In the genomic region with DNA sequence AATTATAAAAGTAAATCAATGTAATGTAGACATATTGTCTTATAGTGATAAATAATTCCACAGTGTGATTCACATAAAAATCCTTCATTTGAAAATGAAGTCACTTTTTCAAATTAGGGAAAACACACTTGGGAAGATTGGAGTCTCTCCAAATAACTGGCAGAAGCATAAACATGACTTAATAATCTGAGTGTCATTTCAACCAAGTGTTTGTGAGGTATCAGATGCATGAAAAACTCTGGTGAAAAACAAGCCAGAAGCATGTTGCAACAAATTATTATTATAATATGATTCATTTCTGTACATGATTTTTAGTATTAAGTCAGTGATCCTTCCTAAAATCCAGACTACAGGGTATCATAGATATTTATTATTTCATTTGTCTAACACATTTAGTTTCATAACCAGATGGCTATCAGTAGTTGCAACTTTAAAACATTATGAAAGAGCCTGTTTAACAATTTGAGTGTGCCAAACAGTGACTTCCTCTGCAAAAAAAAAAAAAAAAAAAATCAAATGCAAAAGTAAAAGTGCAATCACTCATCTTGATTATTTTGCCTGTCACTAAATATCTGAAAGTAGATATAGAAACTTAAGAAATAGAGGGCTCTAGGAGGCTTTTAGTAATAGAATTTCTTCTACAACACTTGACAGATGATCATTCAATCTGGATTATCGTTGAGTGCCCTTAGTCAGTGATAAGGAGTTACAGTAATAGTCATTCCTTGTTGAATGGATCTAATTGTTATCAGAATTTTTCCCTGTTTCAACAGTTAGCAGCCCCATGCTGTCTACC, we compare ENCODE assay signal across 20 cellular contexts.
DNase-seq lines count a peak whose midpoint lies in the region; ATAC-seq and TF ChIP-seq lines count a peak whose summit lies in the region.
"Had no signal": no experiment of that assay in that cellular context is flagged by ENCODE, and none has a peak within 500 bp of the region (broad histone marks: within the 10 kb centered on the region; RNA-seq: fewer than 3 reads in every experiment).

No MANE protein-coding gene starts in this region.

- H3K4me3 ChIP-seq in epithelial cell of esophagus (ENCODE audit: low read length) (no peak overlapping the region), smooth muscle cell (no peak overlapping the region)
- H3K4me3 ChIP-seq: HAP-1 had no signal

- DNase-seq in NCI-H1105 treated with DMSO at 0.1 percent for 48 hours (lab: John Stamatoyannopoulos, UW) (peak; percentile 0), NCI-H1105 (lab: John Stamatoyannopoulos, UW) (no peak), epithelial cell of esophagus (ENCODE audit: low read depth) (peak; percentile 54), myocyte (ENCODE audit: low read depth) (peak; percentile 3), smooth muscle cell (lab: John Stamatoyannopoulos, UW; ENCODE audit: unreplicated experiment) (no peak), SK-N-DZ (ENCODE audit: low spot score) (no peak)
- DNase-seq: 8988T; ACHN; BE2C; CD8-positive, alpha-beta memory T cell; GOT3; KBM-7; MV-4-11; NCI-H2029; NCI-H226; NCI-H748 treated with DMSO at 0.1 percent for 48 hours; NK-92 treated with Interleukin-12 subunit alpha and Interleukin-12 subunit beta, amount 100 ng/mL, for 24 hours had no signal

- ATAC-seq in SK-N-SH treated with all-trans-retinoic acid at 6 μM for 48 hours (no peak), GM19023 (IDR thresholded peaks at IDR 0.05; ENCODE audit: unreplicated experiment) (no peak)

- no peak overlapping the region for H3K4me2 ChIP-seq in smooth muscle cell

- no peaks in the 10 kb centered on the region for H3K36me3 ChIP-seq in smooth muscle cell (ENCODE audit: low read depth)
- H3K36me3 ChIP-seq: BE2C, HAP-1 had no signal

- H4K20me1 ChIP-seq in smooth muscle cell (ENCODE audit: low read depth) = no peaks in the 10 kb centered on the region

- no peaks in the 10 kb centered on the region for H3F3A ChIP-seq in smooth muscle cell (ENCODE audit: low read depth)

- 68% methylated on average over 1 of the region's 1 CpG for WGBS in smooth muscle cell (ENCODE audit: low lambda C conversion rate)

- no peaks in the 10 kb centered on the region for H3K9me3 ChIP-seq in smooth muscle cell (replicated peaks; ENCODE audit: low read depth)
- H3K9me3 ChIP-seq: BE2C, HAP-1 had no signal

- no peak overlapping the region for H3K9ac ChIP-seq in smooth muscle cell (ENCODE audit: low read depth)

- no peaks in the 10 kb centered on the region for H3K4me1 ChIP-seq in smooth muscle cell (ENCODE audit: low read depth)
- H3K4me1 ChIP-seq: BE2C had no signal

- H3K27me3 ChIP-seq in smooth muscle cell (ENCODE audit: low read depth) = no peaks in the 10 kb centered on the region

- H3K79me2 ChIP-seq in smooth muscle cell (ENCODE audit: low read depth) = no peaks in the 10 kb centered on the region

- H2AFZ ChIP-seq in smooth muscle cell (ENCODE audit: low read depth) = no peak overlapping the region

- no peak overlapping the region for H3K27ac ChIP-seq in smooth muscle cell (ENCODE audit: low read depth)

- TF ChIP-seq CTCF in epithelial cell of esophagus (IDR thresholded peaks at IDR 0.05; ENCODE audit: insufficient read depth, low read depth, low read length, missing control alignments) (no peak), smooth muscle cell (IDR thresholded peaks at IDR 0.05; ENCODE audit: borderline replicate concordance, insufficient read depth, poor library complexity, severe bottlenecking) (no peak)

TF ChIP-seq in SK-N-SH treated with all-trans-retinoic acid at 6 μM for 48 hours, 23 proteins besides CTCF, POLR2A, EP300 and RAD21:
- TF ChIP-seq, protein P1, sequence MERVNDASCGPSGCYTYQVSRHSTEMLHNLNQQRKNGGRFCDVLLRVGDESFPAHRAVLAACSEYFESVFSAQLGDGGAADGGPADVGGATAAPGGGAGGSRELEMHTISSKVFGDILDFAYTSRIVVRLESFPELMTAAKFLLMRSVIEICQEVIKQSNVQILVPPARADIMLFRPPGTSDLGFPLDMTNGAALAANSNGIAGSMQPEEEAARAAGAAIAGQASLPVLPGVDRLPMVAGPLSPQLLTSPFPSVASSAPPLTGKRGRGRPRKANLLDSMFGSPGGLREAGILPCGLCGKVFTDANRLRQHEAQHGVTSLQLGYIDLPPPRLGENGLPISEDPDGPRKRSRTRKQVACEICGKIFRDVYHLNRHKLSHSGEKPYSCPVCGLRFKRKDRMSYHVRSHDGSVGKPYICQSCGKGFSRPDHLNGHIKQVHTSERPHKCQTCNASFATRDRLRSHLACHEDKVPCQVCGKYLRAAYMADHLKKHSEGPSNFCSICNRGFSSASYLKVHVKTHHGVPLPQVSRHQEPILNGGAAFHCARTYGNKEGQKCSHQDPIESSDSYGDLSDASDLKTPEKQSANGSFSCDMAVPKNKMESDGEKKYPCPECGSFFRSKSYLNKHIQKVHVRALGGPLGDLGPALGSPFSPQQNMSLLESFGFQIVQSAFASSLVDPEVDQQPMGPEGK (CRISPR knock-in tag; IDR thresholded peaks at IDR 0.05; ENCODE audit: borderline replicate concordance) = no peak
- 0 out of 2 replicates have a peak, but pooled peaks have one; percentile 13 for TF ChIP-seq TOX (CRISPR knock-in tag; IDR thresholded peaks at IDR 0.05; ENCODE audit: borderline replicate concordance)
- TF ChIP-seq ESRRG (CRISPR knock-in tag; IDR thresholded peaks at IDR 0.05) = 0 out of 2 replicates have a peak, but pooled peaks have one; percentile 46
- TF ChIP-seq ARNTL (CRISPR knock-in tag; IDR thresholded peaks at IDR 0.05; ENCODE audit: borderline replicate concordance, low read depth) = no peak
- TF ChIP-seq CSDC2 (CRISPR knock-in tag; IDR thresholded peaks at IDR 0.05) = no peak
- no peak for TF ChIP-seq ZC3H10 (CRISPR knock-in tag; IDR thresholded peaks at IDR 0.05)
- TF ChIP-seq, protein P2, sequence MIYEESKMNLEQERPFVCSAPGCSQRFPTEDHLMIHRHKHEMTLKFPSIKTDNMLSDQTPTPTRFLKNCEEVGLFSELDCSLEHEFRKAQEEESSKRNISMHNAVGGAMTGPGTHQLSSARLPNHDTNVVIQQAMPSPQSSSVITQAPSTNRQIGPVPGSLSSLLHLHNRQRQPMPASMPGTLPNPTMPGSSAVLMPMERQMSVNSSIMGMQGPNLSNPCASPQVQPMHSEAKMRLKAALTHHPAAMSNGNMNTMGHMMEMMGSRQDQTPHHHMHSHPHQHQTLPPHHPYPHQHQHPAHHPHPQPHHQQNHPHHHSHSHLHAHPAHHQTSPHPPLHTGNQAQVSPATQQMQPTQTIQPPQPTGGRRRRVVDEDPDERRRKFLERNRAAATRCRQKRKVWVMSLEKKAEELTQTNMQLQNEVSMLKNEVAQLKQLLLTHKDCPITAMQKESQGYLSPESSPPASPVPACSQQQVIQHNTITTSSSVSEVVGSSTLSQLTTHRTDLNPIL (CRISPR knock-in tag; IDR thresholded peaks at IDR 0.05; ENCODE audit: low read depth) = peak; percentile 63
- peak; percentile 100 for TF ChIP-seq ISL1 (CRISPR knock-in tag; IDR thresholded peaks at IDR 0.05)

Comparison
In these comparisons a context has a peak if more than half of its experiments do, and no peak if none do; other contexts are left out.
1. DNase-seq: peak in NCI-H1105 treated with DMSO at 0.1 percent for 48 hours (single experiment), epithelial cell of esophagus (single experiment) and myocyte (single experiment); none in NCI-H1105 (single experiment), smooth muscle cell (single experiment) and SK-N-DZ (single experiment).